ENCODE assay signal across 21 cellular contexts in genomic region chr12:82765971-82766705, GRCh38.
DNase-seq lines count a peak whose midpoint lies in the region; ATAC-seq, FAIRE-seq and TF ChIP-seq lines count a peak whose summit lies in the region.
"Had no signal": no experiment of that assay in that cellular context is flagged by ENCODE, and none has a peak within 500 bp of the region (broad histone marks: within the 10 kb centered on the region; RNA-seq: fewer than 3 reads in every experiment).

No MANE protein-coding gene starts in this region.

- no TSS peak for BruUV-seq in GM12878 (replicated peaks; lab: Mats Ljungman, UMichigan)

- no peak overlapping the region for H3K9ac ChIP-seq in GM12878 (ENCODE audit: control insufficient read depth, insufficient read depth, low read length)

- no peak for TF ChIP-seq CTCF in cardiac muscle cell (IDR thresholded peaks at IDR 0.05; ENCODE audit: low read depth, low read length)
- no peak for TF ChIP-seq CTCF in GM12878 (IDR thresholded peaks at IDR 0.05 in 2 of 3, conservative IDR thresholded peaks at IDR 0.05 in 1 of 3; ENCODE audit: control insufficient read depth in 2 of 3, extremely low read depth in 1 of 3, insufficient read depth in 1 of 3, low read depth in 3 of 3, low read length in 3 of 3)
- no peak for TF ChIP-seq CTCF in gastrocnemius medialis (IDR thresholded peaks at IDR 0.05 in 4 of 5, conservative IDR thresholded peaks at IDR 0.05 in 1 of 5)

- SMC1A ChIA-PET in GM12878 (lab: Charles Lee; ENCODE audit: uncharacterized antibody, unreplicated experiment), result interaction anchor here (1.3 to 1.6 kb wide), 2 partner anchors 10 to 13 kb away, joined by 3 read pairs; no protein-coding TSS in a partner anchor

- 62% methylated on average over 5 of the region's 5 CpGs for WGBS in GM12878 (ENCODE audit: insufficient coverage, insufficient replicate concordance, low lambda C conversion rate, missing lambda C conversion rate)

- FAIRE-seq in GM12878 (lab: Jason Lieb, UNC), result no peak
- FAIRE-seq: A204.1 had no signal

- no peak overlapping the region for H3K4me3 ChIP-seq in cardiac muscle cell
- H3K4me3 ChIP-seq in GM12878, result no peak overlapping the region
- H3K4me3 ChIP-seq in gastrocnemius medialis, result no peak overlapping the region
- H3K4me3 ChIP-seq: MG63, PC-9, SJCRH30 had no signal

- H3K4me2 ChIP-seq in GM12878 (ENCODE audit: control insufficient read depth, insufficient read depth), result no peak overlapping the region
- H3K4me2 ChIP-seq: PC-9 had no signal

- H3K4me1 ChIP-seq in cardiac muscle cell (ENCODE audit: low read depth) (peaks cover 4% of the 10 kb centered on the region), GM12878 (ENCODE audit: control insufficient read depth, insufficient read depth, low read length) (no peaks in the 10 kb centered on the region), gastrocnemius medialis (no peaks in the 10 kb centered on the region)
- H3K4me1 ChIP-seq: BE2C, Caco-2, SJCRH30 had no signal

- H3K36me3 ChIP-seq in cardiac muscle cell (no peaks in the 10 kb centered on the region), GM12878 (ENCODE audit: control insufficient read depth in 2 of 2, insufficient read depth in 2 of 2, low read length in 1 of 2) (no peaks in the 10 kb centered on the region), gastrocnemius medialis (no peaks in the 10 kb centered on the region)
- H3K36me3 ChIP-seq: BE2C, MG63, SJCRH30 had no signal

- TF ChIP-seq EP300 in GM12878 (IDR thresholded peaks at IDR 0.05; ENCODE audit: borderline replicate concordance in 1 of 2, control insufficient read depth in 1 of 2, low read depth in 2 of 2, low read length in 2 of 2), result no peak

- H3K27me3 ChIP-seq in cardiac muscle cell, result no peaks in the 10 kb centered on the region
- no peaks in the 10 kb centered on the region for H3K27me3 ChIP-seq in GM12878 (replicated peaks in 1 of 2; ENCODE audit: control insufficient read depth in 2 of 2, insufficient read depth in 2 of 2, low read length in 1 of 2)
- H3K27me3 ChIP-seq in gastrocnemius medialis, result no peaks in the 10 kb centered on the region
- H3K27me3 ChIP-seq: BE2C, MG63, SJCRH30 had no signal

- CTCF ChIA-PET in GM12878 (lab: Yijun Ruan, JAX), result interaction anchor here (1.3 kb wide), 1 partner anchor 8 kb away, joined by 3 read pairs; no protein-coding TSS in a partner anchor

- no peak for TF ChIP-seq RAD21 in GM12878 (IDR thresholded peaks at IDR 0.05; ENCODE audit: insufficient read depth, low read depth, low read length)

- no peak overlapping the region for H2AFZ ChIP-seq in GM12878 (ENCODE audit: control insufficient read depth, low read depth, low read length)
- H2AFZ ChIP-seq: PC-9 had no signal

- RAD21 ChIA-PET in GM12878 (lab: Charles Lee; ENCODE audit: unreplicated experiment), result no interaction called here

- POLR2A ChIA-PET in GM12878 (lab: Charles Lee), result no interaction called here

- no peak for TF ChIP-seq POLR2A in GM12878 (IDR thresholded peaks at IDR 0.05; ENCODE audit: low read depth, low read length)
- TF ChIP-seq POLR2A in gastrocnemius medialis (IDR thresholded peaks at IDR 0.05), result no peak

- H4K20me1 ChIP-seq in GM12878 (ENCODE audit: control insufficient read depth, insufficient read depth), result no peaks in the 10 kb centered on the region

- in situ Hi-C loops in GM12878 (cut with MboI), result no loop called here
- in situ Hi-C loops in gastrocnemius medialis (cut with MboI; ENCODE audit: low sequenced_read_pairs in 4 of 4), result no loop called here

- no peaks in the 10 kb centered on the region for H3K79me2 ChIP-seq in GM12878 (ENCODE audit: control insufficient read depth, insufficient read depth, low read length)

- no peaks in the 10 kb centered on the region for H3K9me3 ChIP-seq in cardiac muscle cell (ENCODE audit: low read depth)
- H3K9me3 ChIP-seq in GM12878 (replicated peaks; ENCODE audit: control insufficient read depth, insufficient read depth, low read length), result no peaks in the 10 kb centered on the region
- no peaks in the 10 kb centered on the region for H3K9me3 ChIP-seq in gastrocnemius medialis
- H3K9me3 ChIP-seq: BE2C, Caco-2, MG63, SJCRH30 had no signal

- intact Hi-C loops in left cardiac atrium (cut with DNase I) (no loop called here), GM12878 (cut with micrococcal nuclease; ENCODE audit: unreplicated experiment) (no loop called here), gastrocnemius medialis (cut with DNase I; ENCODE audit: low total_unique reads) (no loop called here)

- DNase-seq in cardiac muscle cell (ENCODE audit: low read depth in 1 of 2, low spot score in 1 of 2) (peak; percentile 27 to 58), left cardiac atrium (no peak), GM12878 (ENCODE audit: low read depth, low spot score) (no peak), islet precursor cell (peak; percentile 82), NCI-H510A treated with DMSO at 0.1 percent for 48 hours (lab: John Stamatoyannopoulos, UW) (no peak), gastrocnemius medialis (no peak)
- DNase-seq: BE2C; Caco-2; CD4-positive, CD25-positive, alpha-beta regulatory T cell; GDM1; Karpas-422; MG63; NCI-H1105 treated with DMSO at 0.1 percent for 48 hours; NCI-H1694; NCI-H510A; NCI-H774; PC-9; SJCRH30 had no signal

- no peak for ATAC-seq in left cardiac atrium
- no peak for ATAC-seq in GM12878
- no peak for ATAC-seq in HG03460 (IDR thresholded peaks at IDR 0.05; ENCODE audit: unreplicated experiment)
- no peak for ATAC-seq in HG03521 (IDR thresholded peaks at IDR 0.05; ENCODE audit: unreplicated experiment)
- ATAC-seq in gastrocnemius medialis, result no peak

- peak overlapping the region; percentile 48 for H3K27ac ChIP-seq in cardiac muscle cell
- no peak overlapping the region for H3K27ac ChIP-seq in GM12878 (ENCODE audit: control insufficient read depth, insufficient read depth)
- no peak overlapping the region for H3K27ac ChIP-seq in gastrocnemius medialis
- H3K27ac ChIP-seq: PC-9, SJCRH30 had no signal

TF ChIP-seq in GM12878, 131 proteins besides CTCF, POLR2A, EP300 and RAD21:
- TF ChIP-seq ZNF592 (IDR thresholded peaks at IDR 0.05), result no peak
- TF ChIP-seq HSF1 (IDR thresholded peaks at IDR 0.05; ENCODE audit: low read depth, low read length), result no peak
- peak; percentile 63; the same call in 1 of the 2 replicates for TF ChIP-seq SPI1 (IDR thresholded peaks at IDR 0.05; ENCODE audit: borderline replicate concordance, insufficient read depth, low read depth, low read length)

Comparison
In these comparisons a context has a peak if more than half of its experiments do, and no peak if none do; other contexts are left out.
1. DNase-seq: peak in cardiac muscle cell (2 of 2) and islet precursor cell (single experiment); none in left cardiac atrium (single experiment), GM12878 (single experiment), NCI-H510A treated with DMSO at 0.1 percent for 48 hours (single experiment) and gastrocnemius medialis (0 of 2).